ENCODE assay signal across 23 cellular contexts in the genomic region with DNA sequence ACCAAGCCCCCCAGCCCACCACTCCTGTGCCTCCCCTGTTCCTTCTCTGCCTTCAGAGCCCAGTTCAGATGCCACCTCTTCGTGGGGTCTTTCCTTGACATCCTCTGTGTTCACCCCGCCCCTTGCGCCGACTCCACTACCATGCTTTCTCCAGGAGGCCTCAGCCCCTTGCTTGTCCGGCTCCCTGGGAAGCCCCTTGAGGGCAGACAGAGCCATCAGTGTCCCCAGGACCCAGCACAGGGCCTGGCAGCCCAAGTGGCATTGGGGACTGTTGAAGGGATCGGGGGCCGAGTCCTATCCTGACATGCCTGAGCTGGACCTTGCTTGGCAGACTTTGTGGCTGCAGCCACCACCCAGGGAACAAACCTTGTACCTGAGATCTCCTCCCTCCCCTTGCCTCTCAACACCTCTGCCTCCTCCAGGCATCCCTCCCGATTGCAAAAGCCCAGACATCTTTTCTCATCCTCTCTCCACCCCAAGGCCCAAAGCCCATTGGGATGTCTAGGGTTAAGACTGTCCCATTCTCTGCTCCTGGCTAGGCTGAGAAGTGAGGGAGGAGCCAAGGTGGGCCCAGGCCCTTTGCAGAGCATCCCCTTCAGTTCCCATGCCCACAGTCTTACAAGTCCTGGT. TPM values are rescaled to one million over a fixed set of nuclear protein-coding genes. Genes with fewer than 3 reads are reported as not detected.
DNase-seq lines count a peak whose midpoint lies in the region; ATAC-seq and TF ChIP-seq lines count a peak whose summit lies in the region.
"Had no signal": no experiment of that assay in that cellular context is flagged by ENCODE, and none has a peak within 500 bp of the region (broad histone marks: within the 10 kb centered on the region; RNA-seq: fewer than 3 reads in every experiment).

No MANE protein-coding gene starts in this region.

- H3K4me1 Mint-ChIP-seq in T-helper 2 cell treated with Interferon-gamma antibody and Interleukin-4, amounts not matched to agents 5 μg/mL and 100 μg/mL, for 36 hours (ENCODE audit: low read depth): peaks cover 4% of the 10 kb centered on the region
- H3K4me1 Mint-ChIP-seq in glutamatergic neuron (ENCODE audit: low read depth, unreplicated experiment): no peaks in the 10 kb centered on the region
- peaks cover 12% of the 10 kb centered on the region for H3K4me1 Mint-ChIP-seq in stimulated activated effector memory CD8-positive, alpha-beta T cell treated with anti-CD3 and anti-CD28 coated beads, Interleukin-12 subunit alpha, Interleukin-12 subunit beta, amount 100 ng/mL, for 72 hours

- no peak for TF ChIP-seq CTCF in RWPE1 (conservative IDR thresholded peaks at IDR 0.05; ENCODE audit: low read depth)
- no peak for TF ChIP-seq CTCF in glutamatergic neuron (IDR thresholded peaks at IDR 0.05; ENCODE audit: partially characterized antibody, unreplicated experiment)

- H3K27ac ChIP-seq in RWPE1: peak overlapping the region; percentile 47
- H3K27ac ChIP-seq: pancreas, sigmoid colon, stomach, upper lobe of left lung had no signal

- no peaks in the 10 kb centered on the region for H3K36me3 Mint-ChIP-seq in T-helper 2 cell treated with Interferon-gamma antibody and Interleukin-4, amounts not matched to agents 5 μg/mL and 100 μg/mL, for 36 hours (ENCODE audit: low read depth)
- H3K36me3 Mint-ChIP-seq in glutamatergic neuron (ENCODE audit: unreplicated experiment): no peaks in the 10 kb centered on the region
- no peaks in the 10 kb centered on the region for H3K36me3 Mint-ChIP-seq in stimulated activated effector memory CD8-positive, alpha-beta T cell treated with anti-CD3 and anti-CD28 coated beads, Interleukin-12 subunit alpha, Interleukin-12 subunit beta, amount 100 ng/mL, for 72 hours
- H3K36me3 Mint-ChIP-seq: naive B cell had no signal

- CTCF ChIA-PET in RWPE1 (lab: Yijun Ruan, JAX): interaction anchor here (0.7 to 0.8 kb wide), 2 partner anchors 20 to 207 kb away, joined by 3 to 5 read pairs; no protein-coding TSS in a partner anchor

- no peak overlapping the region for H3K4me3 Mint-ChIP-seq in T-helper 2 cell treated with Interferon-gamma antibody and Interleukin-4, amounts not matched to agents 5 μg/mL and 100 μg/mL, for 36 hours
- H3K4me3 Mint-ChIP-seq in glutamatergic neuron (ENCODE audit: unreplicated experiment): no peak overlapping the region
- no peak overlapping the region for H3K4me3 Mint-ChIP-seq in stimulated activated effector memory CD8-positive, alpha-beta T cell treated with anti-CD3 and anti-CD28 coated beads, Interleukin-12 subunit alpha, Interleukin-12 subunit beta, amount 100 ng/mL, for 72 hours

- POLR2A ChIA-PET in RWPE1 (lab: Yijun Ruan, JAX; ENCODE audit: low non-redundant PET): no interaction called here

- H3K9me3 Mint-ChIP-seq in T-helper 2 cell treated with Interferon-gamma antibody and Interleukin-4, amounts not matched to agents 5 μg/mL and 100 μg/mL, for 36 hours: no peaks in the 10 kb centered on the region
- peaks cover 4% of the 10 kb centered on the region for H3K9me3 Mint-ChIP-seq in glutamatergic neuron (ENCODE audit: unreplicated experiment)
- H3K9me3 Mint-ChIP-seq in stimulated activated effector memory CD8-positive, alpha-beta T cell treated with anti-CD3 and anti-CD28 coated beads, Interleukin-12 subunit alpha, Interleukin-12 subunit beta, amount 100 ng/mL, for 72 hours: no peaks in the 10 kb centered on the region
- H3K9me3 Mint-ChIP-seq: naive B cell had no signal

- no peak for ATAC-seq in stimulated activated effector memory CD8-positive, alpha-beta T cell treated with anti-CD3 and anti-CD28 coated beads, Interleukin-12 subunit alpha, Interleukin-12 subunit beta, amount 100 ng/mL, for 72 hours
- ATAC-seq in GM19395 (IDR thresholded peaks at IDR 0.05; ENCODE audit: unreplicated experiment): no peak
- ATAC-seq in GM21619 (IDR thresholded peaks at IDR 0.05; ENCODE audit: unreplicated experiment): no peak

- H3K27ac Mint-ChIP-seq in T-helper 2 cell treated with Interferon-gamma antibody and Interleukin-4, amounts not matched to agents 5 μg/mL and 100 μg/mL, for 36 hours: peak overlapping the region; percentile 2
- peak overlapping the region; percentile 43 for H3K27ac Mint-ChIP-seq in glutamatergic neuron (ENCODE audit: unreplicated experiment)
- peak overlapping the region; percentile 78 for H3K27ac Mint-ChIP-seq in stimulated activated effector memory CD8-positive, alpha-beta T cell treated with anti-CD3 and anti-CD28 coated beads, Interleukin-12 subunit alpha, Interleukin-12 subunit beta, amount 100 ng/mL, for 72 hours

- H3K27me3 Mint-ChIP-seq in T-helper 2 cell treated with Interferon-gamma antibody and Interleukin-4, amounts not matched to agents 5 μg/mL and 100 μg/mL, for 36 hours (ENCODE audit: low read depth): no peaks in the 10 kb centered on the region
- peaks cover 7% of the 10 kb centered on the region for H3K27me3 Mint-ChIP-seq in glutamatergic neuron (ENCODE audit: unreplicated experiment)
- H3K27me3 Mint-ChIP-seq: naive B cell had no signal

- DNase-seq in T-helper 2 cell treated with Interferon-gamma antibody and Interleukin-4, amounts not matched to agents 5 μg/mL and 100 μg/mL, for 36 hours (ENCODE audit: low spot score): no peak
- DNase-seq in T-helper 2 cell (no peak), RWPE1 (ENCODE audit: low spot score) (no peak), glutamatergic neuron (no peak)
- DNase-seq in stimulated activated effector memory CD8-positive, alpha-beta T cell treated with anti-CD3 and anti-CD28 coated beads, Interleukin-12 subunit alpha, Interleukin-12 subunit beta, amount 100 ng/mL, for 72 hours (ENCODE audit: low spot score in 2 of 2): no peak
- DNase-seq in stimulated activated CD4-positive, alpha-beta T cell treated with anti-CD3 and anti-CD28 coated beads, Interleukin-15, amount 100 ng/mL, for 24 hours: no peak
- DNase-seq: activated CD4-positive, alpha-beta T cell treated with anti-CD3 and anti-CD28 coated beads for 4 hours; activated CD8-positive, alpha-beta memory T cell treated with anti-CD3 and anti-CD28 coated beads, Interleukin-2, amount 50 U/mL, for 4 hours; foreskin melanocyte; hippocampal formation; naive B cell; NCI-H1436; NCI-H524 treated with DMSO at 0.1 percent for 48 hours; sigmoid colon had no signal

RNA-seq across cellular contexts. Expression of a gene that starts 3.4 kb away (rescaled TPM):
- not detected for total RNA-seq in glutamatergic neuron (ENCODE audit: unreplicated experiment)
- total RNA-seq: bronchial epithelial cell, Calu3, dermis microvascular lymphatic vessel endothelial cell, M059J, pancreas, sigmoid colon, upper lobe of left lung had no signal

RNA-seq across cellular contexts. Expression of a gene that starts 30.1 kb away (rescaled TPM):
- total RNA-seq in glutamatergic neuron (ENCODE audit: unreplicated experiment): 86.0 TPM

RNA-seq across cellular contexts. Expression of a gene that starts 30.4 kb away (rescaled TPM):
- 21.6 TPM for total RNA-seq in glutamatergic neuron (ENCODE audit: unreplicated experiment)

RNA-seq across cellular contexts. Expression of a gene that starts 48.1 kb away (rescaled TPM):
- 0.32 TPM for total RNA-seq in glutamatergic neuron (ENCODE audit: unreplicated experiment)
- total RNA-seq: dermis microvascular lymphatic vessel endothelial cell, sigmoid colon had no signal

RNA-seq across cellular contexts. Expression of a gene that starts 54.5 kb away (rescaled TPM):
- 531 TPM for total RNA-seq in glutamatergic neuron (ENCODE audit: unreplicated experiment)

Comparison
In these comparisons a context has a peak if more than half of its experiments do, and no peak if none do; other contexts are left out.
1. H3K27ac Mint-ChIP-seq: peak in every context shown above with its lines; median percentile 78 in stimulated activated effector memory CD8-positive, alpha-beta T cell treated with anti-CD3 and anti-CD28 coated beads, Interleukin-12 subunit alpha, Interleukin-12 subunit beta, amount 100 ng/mL, for 72 hours; 43 in glutamatergic neuron; 2 in T-helper 2 cell treated with Interferon-gamma antibody and Interleukin-4, amounts not matched to agents 5 μg/mL and 100 μg/mL, for 36 hours.